In the genomic region with DNA sequence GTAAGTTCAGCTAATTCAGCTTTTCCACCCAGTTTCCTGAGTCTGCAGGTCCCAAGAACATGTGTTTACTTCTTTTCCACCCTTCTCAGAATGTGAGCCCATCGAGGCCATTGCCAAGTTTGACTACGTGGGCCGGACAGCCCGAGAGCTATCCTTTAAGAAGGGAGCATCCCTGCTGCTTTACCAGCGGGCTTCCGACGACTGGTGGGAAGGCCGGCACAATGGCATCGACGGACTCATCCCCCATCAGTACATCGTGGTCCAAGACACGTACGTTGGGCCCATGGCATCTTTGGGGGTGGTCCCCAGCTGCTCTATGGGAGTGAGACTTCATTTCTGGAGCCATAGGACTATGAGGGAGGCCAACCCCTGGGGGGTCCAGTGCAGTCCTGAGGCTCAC, we compare ENCODE assay signal across 25 cellular contexts.
"Had no signal": no experiment of that assay in that cellular context is flagged by ENCODE, and none has a peak within 500 bp of the region (broad histone marks: within the 10 kb centered on the region; RNA-seq: fewer than 3 reads in every experiment).

No MANE protein-coding gene starts in this region.

- H3K36me3 ChIP-seq: uterus had no signal

- H3K27me3 ChIP-seq: stomach, suprapubic skin, testis, thyroid gland, tibial artery, tibial nerve, transverse colon, upper lobe of left lung, upper lobe of right lung, uterus, vagina had no signal

- DNase-seq: stimulated activated CD4-positive, alpha-beta T cell treated with anti-CD3 and anti-CD28 coated beads, Interleukin-2, amount 100 ng/mL, for 48 hours; stimulated activated CD4-positive, alpha-beta T cell treated with anti-CD3 and anti-CD28 coated beads, Interleukin-4, amount 100 ng/mL, for 1 hour; stimulated activated CD4-positive, alpha-beta T cell treated with anti-CD3 and anti-CD28 coated beads, Interleukin-4, amount 100 ng/mL, for 24 hours; stimulated activated CD4-positive, alpha-beta T cell treated with anti-CD3 and anti-CD28 coated beads, Interleukin-4, amount 100 ng/mL, for 4 hours; stimulated activated CD8-positive, alpha-beta memory T cell treated with anti-CD3 and anti-CD28 coated beads, Interleukin-4, amount 100 ng/mL, for 48 hours; stimulated activated naive B cell treated with anti-CD40 and anti-IgM and Interleukin-4, amounts not matched to agents 10 μg/mL and 1 μg/mL and 100 μg/mL, for 72 hours; stimulated activated naive CD4-positive, alpha-beta T cell; stimulated activated naive CD4-positive, alpha-beta T cell treated with Interleukin-2 at 50 U/mL for 16 hours; stimulated activated naive CD8-positive, alpha-beta T cell treated with anti-CD3 and anti-CD28 coated beads, Interleukin-15, amount 100 ng/mL, for 72 hours; stimulated activated naive CD8-positive, alpha-beta T cell treated with anti-CD3 and anti-CD28 coated beads, Interleukin-15, Interleukin-2, amounts not matched to agents 100 U/mL and 50 U/mL, for 24 hours; stomach; substantia nigra; testis; thyroid gland; transverse colon; upper lobe of right lung; uterus had no signal

- H3K4me3 ChIP-seq: stomach, suprapubic skin, testis, thoracic aorta, thyroid gland, tibial artery, tibial nerve, transverse colon, upper lobe of left lung, upper lobe of right lung, uterus, vagina had no signal

- H3K9me3 ChIP-seq: stomach, suprapubic skin, testis, thoracic aorta, thyroid gland, tibial artery, tibial nerve, transverse colon, upper lobe of left lung, upper lobe of right lung, uterus, vagina had no signal

- H3K27ac ChIP-seq: stomach, suprapubic skin, testis, thoracic aorta, thyroid gland, tibial artery, tibial nerve, transverse colon, upper lobe of left lung, upper lobe of right lung, uterus, vagina had no signal

- H3K4me1 ChIP-seq: testis, tibial artery, uterus had no signal

- ATAC-seq: stimulated activated effector memory CD8-positive, alpha-beta T cell treated with anti-CD3 and anti-CD28 coated beads, Interleukin-12 subunit alpha, Interleukin-12 subunit beta, amount 100 ng/mL, for 72 hours; stimulated activated memory B cell treated with anti-CD40 and anti-IgM and Interleukin-4, amounts not matched to agents 10 μg/mL and 1 μg/mL and 100 μg/mL, for 72 hours; stimulated activated naive B cell treated with anti-CD40 and anti-IgM and Interleukin-4, amounts not matched to agents 10 μg/mL and 1 μg/mL and 100 μg/mL, for 72 hours; stimulated activated naive CD8-positive, alpha-beta T cell treated with anti-CD3 and anti-CD28 coated beads, Interleukin-15, amount 100 ng/mL, for 72 hours; stimulated activated naive CD8-positive, alpha-beta T cell treated with anti-CD3 and anti-CD28 coated beads, Interleukin-15, Interleukin-2, amounts not matched to agents 100 U/mL and 50 U/mL, for 24 hours; upper lobe of right lung had no signal
